Comparison of ENCODE assay signal across 28 cellular contexts in the genomic region with DNA sequence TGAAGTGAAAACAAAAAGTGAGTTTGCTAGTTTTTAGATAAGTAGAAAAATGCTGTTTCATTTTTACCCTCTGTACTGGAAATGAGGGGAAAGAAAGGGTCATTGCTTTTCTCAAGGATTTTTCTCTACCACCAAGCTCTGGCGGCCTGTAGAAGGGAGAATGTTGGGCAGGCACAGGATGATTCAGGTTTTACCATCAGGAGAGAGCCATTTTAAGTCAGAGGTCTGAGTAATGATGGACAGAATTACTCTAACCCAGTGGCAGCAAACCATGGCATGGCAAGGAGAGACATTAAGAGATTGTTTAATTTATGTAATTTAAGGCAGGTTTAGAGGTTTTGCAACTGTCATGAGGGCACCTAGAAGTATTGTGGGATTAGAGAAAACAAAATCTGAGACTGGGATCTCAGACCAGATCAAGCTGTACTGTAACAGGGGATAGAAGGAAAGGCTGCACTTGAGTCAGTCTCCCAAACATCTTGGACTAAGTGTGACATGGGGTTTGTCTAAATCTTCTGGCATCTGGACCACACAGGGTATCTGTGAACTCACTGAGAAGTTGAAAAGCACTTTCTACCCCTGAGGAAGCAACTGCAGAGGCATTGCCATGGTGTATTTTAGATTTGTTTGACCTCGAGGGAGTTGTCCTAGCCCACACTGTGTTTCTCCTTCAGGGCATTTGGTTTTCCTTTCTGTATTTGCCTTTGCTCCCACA.
DNase-seq lines count a peak whose midpoint lies in the region; ATAC-seq, FAIRE-seq and TF ChIP-seq lines count a peak whose summit lies in the region.
"Had no signal": no experiment of that assay in that cellular context is flagged by ENCODE, and none has a peak within 500 bp of the region (broad histone marks: within the 10 kb centered on the region; RNA-seq: fewer than 3 reads in every experiment).

No MANE protein-coding gene starts in this region.

- no peak for DNase-seq in activated naive CD8-positive, alpha-beta T cell treated with anti-CD3 and anti-CD28 coated beads, Interleukin-2, amount 50 U/mL, for 24 hours
- no peak for DNase-seq in activated naive CD8-positive, alpha-beta T cell treated with anti-CD3 and anti-CD28 coated beads for 36 hours
- peak; percentile 1 for DNase-seq in astrocyte of the hippocampus (ENCODE audit: low read depth, low spot score)
- DNase-seq in stimulated activated naive B cell treated with anti-CD40 and anti-IgM and Interleukin-4, amounts not matched to agents 10 μg/mL and 1 μg/mL and 100 μg/mL, for 72 hours: no peak
- DNase-seq in effector CD8-positive, alpha-beta T cell (lab: John Stamatoyannopoulos, UW): no peak
- no peak for DNase-seq in NCI-H1694 (lab: John Stamatoyannopoulos, UW)
- no peak for DNase-seq in H54 (ENCODE audit: insufficient read length, low spot score)
- DNase-seq: activated CD4-positive, alpha-beta T cell treated with anti-CD3 and anti-CD28 coated beads, Interleukin-2, amount 10 ng/mL, durations not matched to agents 24 days and 14 days; activated naive CD4-positive, alpha-beta T cell treated with anti-CD3 and anti-CD28 coated beads, Interleukin-2, amount 10 ng/mL, durations not matched to agents 7 days and 5 days; anterior cingulate cortex; Caco-2; DND-41; effector CD4-positive, alpha-beta T cell; head of caudate nucleus; left ventricle myocardium superior; naive thymus-derived CD8-positive, alpha-beta T cell; NCI-H1436 treated with DMSO at 0.1 percent for 48 hours; stimulated activated CD8-positive, alpha-beta memory T cell treated with anti-CD3 and anti-CD28 coated beads, Interleukin-4, amount 100 ng/mL, for 48 hours; transverse colon had no signal

- no peak for TF ChIP-seq POLR2A in H54 (IDR thresholded peaks at IDR 0.05; ENCODE audit: low read depth, low read length)

- H3K27ac Mint-ChIP-seq in activated naive CD8-positive, alpha-beta T cell treated with anti-CD3 and anti-CD28 coated beads, Interleukin-2, amount 50 U/mL, for 24 hours: peak overlapping the region; percentile 64
- no peak overlapping the region for H3K27ac Mint-ChIP-seq in activated naive CD8-positive, alpha-beta T cell treated with anti-CD3 and anti-CD28 coated beads for 36 hours
- peak overlapping the region; percentile 94 for H3K27ac Mint-ChIP-seq in stimulated activated naive B cell treated with anti-CD40 and anti-IgM and Interleukin-4, amounts not matched to agents 10 μg/mL and 1 μg/mL and 100 μg/mL, for 72 hours
- H3K27ac Mint-ChIP-seq: activated CD4-positive, alpha-beta T cell treated with anti-CD3 and anti-CD28 coated beads, Interleukin-2, amount 10 ng/mL, durations not matched to agents 24 days and 14 days; activated naive CD4-positive, alpha-beta T cell treated with anti-CD3 and anti-CD28 coated beads, Interleukin-2, amount 10 ng/mL, durations not matched to agents 7 days and 5 days; mesothelial cell of epicardium; T-helper 2 cell treated with Interferon-gamma antibody and Interleukin-4, amounts not matched to agents 5 μg/mL and 100 μg/mL, for 36 hours had no signal

- no peaks in the 10 kb centered on the region for H3K79me2 ChIP-seq in Loucy (ENCODE audit: insufficient read depth, low read length)

- no peak for FAIRE-seq in H54 (lab: Jason Lieb, UNC)
- FAIRE-seq: A549, GM18507, H1, K562, keratinocyte had no signal

- no peaks in the 10 kb centered on the region for H3K9me3 ChIP-seq in Loucy (ENCODE audit: insufficient read depth, low read depth, low read length)
- H3K9me3 ChIP-seq: transverse colon had no signal

- peak overlapping the region; percentile 24; the same call in 1 of the 2 replicates for H2AFZ ChIP-seq in Loucy (ENCODE audit: low read length)

- H3K4me3 Mint-ChIP-seq in activated naive CD8-positive, alpha-beta T cell treated with anti-CD3 and anti-CD28 coated beads, Interleukin-2, amount 50 U/mL, for 24 hours: no peak overlapping the region
- no peak overlapping the region for H3K4me3 Mint-ChIP-seq in activated naive CD8-positive, alpha-beta T cell treated with anti-CD3 and anti-CD28 coated beads for 36 hours
- H3K4me3 Mint-ChIP-seq in stimulated activated naive B cell treated with anti-CD40 and anti-IgM and Interleukin-4, amounts not matched to agents 10 μg/mL and 1 μg/mL and 100 μg/mL, for 72 hours: peak overlapping the region; percentile 70 to 76
- H3K4me3 Mint-ChIP-seq: activated CD4-positive, alpha-beta T cell treated with anti-CD3 and anti-CD28 coated beads, Interleukin-2, amount 10 ng/mL, durations not matched to agents 24 days and 14 days; activated naive CD4-positive, alpha-beta T cell treated with anti-CD3 and anti-CD28 coated beads, Interleukin-2, amount 10 ng/mL, durations not matched to agents 7 days and 5 days; mesothelial cell of epicardium; naive thymus-derived CD8-positive, alpha-beta T cell; T-helper 2 cell treated with Interferon-gamma antibody and Interleukin-4, amounts not matched to agents 5 μg/mL and 100 μg/mL, for 36 hours had no signal

- no peaks in the 10 kb centered on the region for H4K20me1 ChIP-seq in Loucy (ENCODE audit: insufficient read depth, low read length, poor library complexity, severe bottlenecking)

- H3K9ac ChIP-seq in Loucy (ENCODE audit: low read depth, low read length, poor library complexity, severe bottlenecking): no peak overlapping the region

- H3K4me2 ChIP-seq in Loucy (ENCODE audit: low read depth, low read length, poor library complexity, severe bottlenecking): no peak overlapping the region
- H3K4me2 ChIP-seq: A549 had no signal

- peaks cover 6% of the 10 kb centered on the region for H3K4me1 ChIP-seq in Loucy (ENCODE audit: insufficient read depth, low read length, poor library complexity, severe bottlenecking)
- H3K4me1 ChIP-seq: A549, transverse colon had no signal

- H3F3A ChIP-seq in Loucy (ENCODE audit: low read depth): no peaks in the 10 kb centered on the region

- H3K36me3 Mint-ChIP-seq in activated naive CD8-positive, alpha-beta T cell treated with anti-CD3 and anti-CD28 coated beads, Interleukin-2, amount 50 U/mL, for 24 hours (ENCODE audit: low read depth): peaks cover 5% of the 10 kb centered on the region
- no peaks in the 10 kb centered on the region for H3K36me3 Mint-ChIP-seq in activated naive CD8-positive, alpha-beta T cell treated with anti-CD3 and anti-CD28 coated beads for 36 hours
- H3K36me3 Mint-ChIP-seq in stimulated activated naive B cell treated with anti-CD40 and anti-IgM and Interleukin-4, amounts not matched to agents 10 μg/mL and 1 μg/mL and 100 μg/mL, for 72 hours: peaks cover 36 to 57% of the 10 kb centered on the region in 2 donors
- H3K36me3 Mint-ChIP-seq: activated naive CD4-positive, alpha-beta T cell treated with anti-CD3 and anti-CD28 coated beads, Interleukin-2, amount 10 ng/mL, durations not matched to agents 7 days and 5 days; mesothelial cell of epicardium; naive thymus-derived CD8-positive, alpha-beta T cell had no signal

- TF ChIP-seq CTCF in Loucy (conservative IDR thresholded peaks at IDR 0.05; ENCODE audit: low read length): no peak

- ATAC-seq in activated naive CD8-positive, alpha-beta T cell treated with anti-CD3 and anti-CD28 coated beads, Interleukin-2, amount 50 U/mL, for 24 hours: no peak
- ATAC-seq in stimulated activated naive B cell treated with anti-CD40 and anti-IgM and Interleukin-4, amounts not matched to agents 10 μg/mL and 1 μg/mL and 100 μg/mL, for 72 hours (replicated peaks): peak; percentile 70 to 79
- ATAC-seq: A549; K562; left ventricle myocardium superior; naive thymus-derived CD8-positive, alpha-beta T cell had no signal

- H3K4me3 ChIP-seq in Loucy (ENCODE audit: low read length, poor library complexity, severe bottlenecking): no peak overlapping the region
- H3K4me3 ChIP-seq: A549, K562, skin epidermis, transverse colon had no signal

- H3K9me3 Mint-ChIP-seq in activated naive CD8-positive, alpha-beta T cell treated with anti-CD3 and anti-CD28 coated beads, Interleukin-2, amount 50 U/mL, for 24 hours: no peaks in the 10 kb centered on the region
- H3K9me3 Mint-ChIP-seq in activated naive CD8-positive, alpha-beta T cell treated with anti-CD3 and anti-CD28 coated beads for 36 hours: no peaks in the 10 kb centered on the region
- peaks cover 13 to 21% of the 10 kb centered on the region in 2 donors for H3K9me3 Mint-ChIP-seq in stimulated activated naive B cell treated with anti-CD40 and anti-IgM and Interleukin-4, amounts not matched to agents 10 μg/mL and 1 μg/mL and 100 μg/mL, for 72 hours
- H3K9me3 Mint-ChIP-seq: activated CD4-positive, alpha-beta T cell treated with anti-CD3 and anti-CD28 coated beads, Interleukin-2, amount 10 ng/mL, durations not matched to agents 24 days and 14 days; activated naive CD4-positive, alpha-beta T cell treated with anti-CD3 and anti-CD28 coated beads, Interleukin-2, amount 10 ng/mL, durations not matched to agents 7 days and 5 days; T-helper 2 cell treated with Interferon-gamma antibody and Interleukin-4, amounts not matched to agents 5 μg/mL and 100 μg/mL, for 36 hours had no signal

- H3K27me3 ChIP-seq in Loucy (ENCODE audit: insufficient read depth, low read length, poor library complexity, severe bottlenecking): no peaks in the 10 kb centered on the region
- H3K27me3 ChIP-seq: transverse colon had no signal

- no peaks in the 10 kb centered on the region for H3K9me2 ChIP-seq in Loucy (replicated peaks; ENCODE audit: low read depth, low read length)

- H3K4me1 Mint-ChIP-seq in activated naive CD8-positive, alpha-beta T cell treated with anti-CD3 and anti-CD28 coated beads, Interleukin-2, amount 50 U/mL, for 24 hours: no peaks in the 10 kb centered on the region
- peaks cover 2% of the 10 kb centered on the region for H3K4me1 Mint-ChIP-seq in activated naive CD8-positive, alpha-beta T cell treated with anti-CD3 and anti-CD28 coated beads for 36 hours
- H3K4me1 Mint-ChIP-seq in stimulated activated naive B cell treated with anti-CD40 and anti-IgM and Interleukin-4, amounts not matched to agents 10 μg/mL and 1 μg/mL and 100 μg/mL, for 72 hours: peaks cover 44 to 61% of the 10 kb centered on the region in 2 donors
- H3K4me1 Mint-ChIP-seq: activated CD4-positive, alpha-beta T cell treated with anti-CD3 and anti-CD28 coated beads, Interleukin-2, amount 10 ng/mL, durations not matched to agents 24 days and 14 days; activated naive CD4-positive, alpha-beta T cell treated with anti-CD3 and anti-CD28 coated beads, Interleukin-2, amount 10 ng/mL, durations not matched to agents 7 days and 5 days; mesothelial cell of epicardium had no signal

- no peaks in the 10 kb centered on the region for H3K27me3 Mint-ChIP-seq in activated naive CD8-positive, alpha-beta T cell treated with anti-CD3 and anti-CD28 coated beads, Interleukin-2, amount 50 U/mL, for 24 hours
- H3K27me3 Mint-ChIP-seq in activated naive CD8-positive, alpha-beta T cell treated with anti-CD3 and anti-CD28 coated beads for 36 hours: peaks cover 24% of the 10 kb centered on the region
- H3K27me3 Mint-ChIP-seq in stimulated activated naive B cell treated with anti-CD40 and anti-IgM and Interleukin-4, amounts not matched to agents 10 μg/mL and 1 μg/mL and 100 μg/mL, for 72 hours: no peaks in the 10 kb centered on the region
- H3K27me3 Mint-ChIP-seq: activated CD4-positive, alpha-beta T cell treated with anti-CD3 and anti-CD28 coated beads, Interleukin-2, amount 10 ng/mL, durations not matched to agents 24 days and 14 days had no signal

- no peaks in the 10 kb centered on the region for H3K36me3 ChIP-seq in Loucy (ENCODE audit: insufficient read depth, low read length)
- H3K36me3 ChIP-seq: transverse colon had no signal

Comparison
In these comparisons a context has a peak if more than half of its experiments do, and no peak if none do; other contexts are left out.
1. H3K4me3 Mint-ChIP-seq: peak in stimulated activated naive B cell treated with anti-CD40 and anti-IgM and Interleukin-4, amounts not matched to agents 10 μg/mL and 1 μg/mL and 100 μg/mL, for 72 hours (2 of 2); none in activated naive CD8-positive, alpha-beta T cell treated with anti-CD3 and anti-CD28 coated beads, Interleukin-2, amount 50 U/mL, for 24 hours (single experiment) and activated naive CD8-positive, alpha-beta T cell treated with anti-CD3 and anti-CD28 coated beads for 36 hours (single experiment).